9 cellular contexts compared by ENCODE assay signal in genomic region chr20:33862709-33863403, GRCh38. TPM values are rescaled to one million over a fixed set of nuclear protein-coding genes. Genes with fewer than 3 reads are reported as not detected.
DNase-seq lines count a peak whose midpoint lies in the region; ATAC-seq, FAIRE-seq and TF ChIP-seq lines count a peak whose summit lies in the region.
"Had no signal": no experiment of that assay in that cellular context is flagged by ENCODE, and none has a peak within 500 bp of the region (broad histone marks: within the 10 kb centered on the region; RNA-seq: fewer than 3 reads in every experiment).

No MANE protein-coding gene starts in this region.

- no peak overlapping the region for H3K4me3 ChIP-seq in neural cell (ENCODE audit: low read length)
- H3K4me3 ChIP-seq: skin epidermis had no signal

- H4K20me1 ChIP-seq in neural cell (ENCODE audit: insufficient read depth) = no peaks in the 10 kb centered on the region

- H3K9me3 ChIP-seq in neural cell (ENCODE audit: low read length) = no peaks in the 10 kb centered on the region

- no peak overlapping the region for H3K27ac ChIP-seq in neural cell (ENCODE audit: low read length)
- H3K27ac ChIP-seq: skin epidermis had no signal

- TF ChIP-seq CTCF in neural cell (IDR thresholded peaks at IDR 0.05; ENCODE audit: poor library complexity, severe bottlenecking) = no peak

- H3K4me2 ChIP-seq in neural cell (ENCODE audit: low read length) = no peak overlapping the region

- no peaks in the 10 kb centered on the region for H3K27me3 ChIP-seq in neural cell (ENCODE audit: insufficient read depth, low read depth, low read length)

- H3K9ac ChIP-seq in neural cell (ENCODE audit: low read length) = no peak overlapping the region

- no peak for TF ChIP-seq EP300 in neural cell (conservative IDR thresholded peaks at IDR 0.05; ENCODE audit: poor library complexity, severe bottlenecking)

- no peak for TF ChIP-seq RAD21 in neural cell (conservative IDR thresholded peaks at IDR 0.05)

- intact Hi-C loops in Right ventricle myocardium inferior (cut with DNase I) = loop anchor here (1.0 to 2.0 kb wide), 2 partner anchors 206 to 266 kb away; no protein-coding TSS in a partner anchor
- intact Hi-C loops in cardiac septum (cut with DNase I) = loop anchor here (5.0 to 10.0 kb wide), 2 partner anchors 82 to 264 kb away; no protein-coding TSS in a partner anchor

- ATAC-seq in Right ventricle myocardium inferior (peak; percentile 64), GM18870 (IDR thresholded peaks at IDR 0.05; ENCODE audit: unreplicated experiment) (no peak)

- H3K36me3 ChIP-seq in neural cell (ENCODE audit: insufficient read depth, low read length) = no peaks in the 10 kb centered on the region

- H2AFZ ChIP-seq in neural cell (ENCODE audit: low read depth, low read length) = no peak overlapping the region

- FAIRE-seq in urothelium cell line (lab: Jason Lieb, UNC) = no peak

- H3K79me2 ChIP-seq in neural cell (replicated peaks; ENCODE audit: insufficient read depth, low read length) = no peaks in the 10 kb centered on the region

- DNase-seq in Right ventricle myocardium inferior (ENCODE audit: missing footprints) = peak; percentile 77
- DNase-seq in cardiac septum (ENCODE audit: low spot score) = no peak
- DNase-seq in NCI-H2227 (lab: John Stamatoyannopoulos, UW; ENCODE audit: unreplicated experiment) = peak; percentile 69
- peak; percentile 87 for DNase-seq in activated CD8-positive, alpha-beta memory T cell treated with anti-CD3 and anti-CD28 coated beads, Interleukin-2, amount 50 U/mL, for 48 hours
- DNase-seq in fibroblast of gingiva (ENCODE audit: low read depth) = peak; percentile 41
- DNase-seq in urothelium cell line (ENCODE audit: low spot score) = peak; percentile 88

- H3F3A ChIP-seq in neural cell (ENCODE audit: insufficient read depth, low read length, poor library complexity, severe bottlenecking) = no peaks in the 10 kb centered on the region

- no peaks in the 10 kb centered on the region for H3K9me2 ChIP-seq in neural cell (ENCODE audit: insufficient read depth, low read length)

TF ChIP-seq in neural cell, 6 proteins besides CTCF, POLR2A, EP300 and RAD21:
- TF ChIP-seq TAF1 (IDR thresholded peaks at IDR 0.05; ENCODE audit: low read depth) = no peak
- no peak for TF ChIP-seq MXI1 (conservative IDR thresholded peaks at IDR 0.05; ENCODE audit: poor library complexity, severe bottlenecking)
- no peak for TF ChIP-seq POLR2AphosphoS5 (IDR thresholded peaks at IDR 0.05)
- peak; percentile 19 for TF ChIP-seq SMC3 (conservative IDR thresholded peaks at IDR 0.05; ENCODE audit: poor library complexity)
- TF ChIP-seq REST (IDR thresholded peaks at IDR 0.05; ENCODE audit: borderline replicate concordance) = no peak

RNA-seq across cellular contexts. Expression of gene CHMP4B, which starts 51.7 kb away (rescaled TPM):
- total RNA-seq in Right ventricle myocardium inferior = 108 TPM
- total RNA-seq in cardiac septum = 101 TPM
- 78.9 and 83.8 TPM in 2 replicates for polyA plus RNA-seq in neural cell
- 43.1 and 43.8 TPM in 2 replicates for polyA minus RNA-seq in neural cell
